In genomic region chr17:55296171-55296695, GRCh38 we compare ENCODE assay signal across 11 cellular contexts. TPM values are rescaled to one million over a fixed set of nuclear protein-coding genes. Genes with fewer than 3 reads are reported as not detected.
A peak's percentile ranks its signal among the peaks of the same experiment; 100 is the strongest.
DNase-seq lines count a peak whose midpoint lies in the region; ATAC-seq, FAIRE-seq and TF ChIP-seq lines count a peak whose summit lies in the region.
"Had no signal": no experiment of that assay in that cellular context is flagged by ENCODE, and none has a peak within 500 bp of the region (broad histone marks: within the 10 kb centered on the region; RNA-seq: fewer than 3 reads in every experiment).

No MANE protein-coding gene starts in this region.

- no peaks in the 10 kb centered on the region; the same call in 1 of the 2 replicates for H3K36me3 ChIP-seq in Panc1 (ENCODE audit: control insufficient read depth, insufficient read depth, low read length)

- no peak for FAIRE-seq in D721Med (lab: Jason Lieb, UNC)

- H3K4me3 ChIP-seq in Panc1 (ENCODE audit: low read depth in 2 of 2, low read length in 2 of 2): no peak overlapping the region
- no peak overlapping the region for H3K4me3 ChIP-seq in coronary artery
- H3K4me3 ChIP-seq: GM12878 had no signal

- TF ChIP-seq CTCF in D721Med (IDR thresholded peaks at IDR 0.05; ENCODE audit: insufficient read depth, missing control alignments) (no peak), Panc1 (IDR thresholded peaks at IDR 0.05) (peak; percentile 27), coronary artery (IDR thresholded peaks at IDR 0.05) (no peak)

- intact Hi-C loops in Panc1 (cut with micrococcal nuclease; ENCODE audit: unreplicated experiment): loop anchor here (2.0 to 10.0 kb wide), 2 partner anchors 59 to 299 kb away; no protein-coding TSS in a partner anchor

- in situ Hi-C loops in Panc1 (cut with HindIII; ENCODE audit: low pct_unique_long_range_greater_than_20kb, low sequenced_read_pairs): no loop called here

- no TSS peak for BruUV-seq in Panc1 (replicated peaks; lab: Mats Ljungman, UMichigan)

- peak; percentile 38 for DNase-seq in D721Med (ENCODE audit: insufficient read length, low spot score)
- DNase-seq in Panc1 (ENCODE audit: low read depth, low spot score): no peak
- DNase-seq in iPS DF 19.7 (ENCODE audit: low read depth, low spot score): peak; percentile 30
- DNase-seq in superior temporal gyrus (ENCODE audit: extremely low spot score): peak; percentile 11
- DNase-seq in coronary artery (ENCODE audit: low spot score): no peak
- DNase-seq: DMS153 had no signal

- no peaks in the 10 kb centered on the region for H3K9me3 ChIP-seq in Panc1 (ENCODE audit: control insufficient read depth, insufficient read depth, low read depth, low read length)
- H3K9me3 ChIP-seq: Caco-2 had no signal

- no peak overlapping the region for H3K27ac ChIP-seq in Panc1 (ENCODE audit: low read length)
- H3K27ac ChIP-seq in coronary artery: no peak overlapping the region
- H3K27ac ChIP-seq: KMS-11 had no signal

- H3K27me3 ChIP-seq in Panc1 (ENCODE audit: control insufficient read depth, insufficient read depth, low read length): peaks cover 6% of the 10 kb centered on the region

- CTCF ChIA-PET in Panc1 (lab: Charles Lee): no interaction called here

- ATAC-seq in Panc1 (no peak), HG03432 (IDR thresholded peaks at IDR 0.05; ENCODE audit: unreplicated experiment) (no peak), GM18517 (IDR thresholded peaks at IDR 0.05; ENCODE audit: unreplicated experiment) (no peak)

- H3K4me1 ChIP-seq in Panc1 (ENCODE audit: control insufficient read depth, insufficient read depth, low read length): no peaks in the 10 kb centered on the region

- POLR2A ChIA-PET in Panc1 (lab: Charles Lee): no interaction called here

RNA-seq across cellular contexts. Expression of gene HLF, which starts 31.5 kb away (rescaled TPM):
- 0.13 TPM for total RNA-seq in Panc1 (2021; ENCODE audit: unreplicated experiment)
- polyA plus RNA-seq in Panc1 (2012; ENCODE audit: insufficient read length): not detected

Comparison
In these comparisons a context has a peak if more than half of its experiments do, and no peak if none do; other contexts are left out.
1. DNase-seq: peak in D721Med (single experiment), iPS DF 19.7 (single experiment) and superior temporal gyrus (single experiment); none in Panc1 (single experiment) and coronary artery (single experiment).